ENCODE assay signal across 21 cellular contexts in genomic region chr9:69466151-69466550, GRCh38.
DNase-seq lines count a peak whose midpoint lies in the region; ATAC-seq, FAIRE-seq and TF ChIP-seq lines count a peak whose summit lies in the region.
"Had no signal": no experiment of that assay in that cellular context is flagged by ENCODE, and none has a peak within 500 bp of the region (broad histone marks: within the 10 kb centered on the region; RNA-seq: fewer than 3 reads in every experiment).

No MANE protein-coding gene starts in this region.

- no peak overlapping the region for H3K27ac Mint-ChIP-seq in T-helper 2 cell treated with Interferon-gamma antibody and Interleukin-4, amounts not matched to agents 5 μg/mL and 100 μg/mL, for 36 hours
- H3K27ac Mint-ChIP-seq: activated naive CD8-positive, alpha-beta T cell treated with anti-CD3 and anti-CD28 coated beads, Interleukin-2, amount 50 U/mL, for 24 hours; CD8-positive, alpha-beta memory T cell; naive thymus-derived CD4-positive, alpha-beta T cell had no signal

- FAIRE-seq in HepG2 (lab: Jason Lieb, UNC): no peak
- FAIRE-seq: GM18507, islet of Langerhans had no signal

- no peaks in the 10 kb centered on the region for H3K9me3 ChIP-seq in liver (ENCODE audit: control insufficient read depth in 4 of 4, low read length in 3 of 4)
- H3K9me3 ChIP-seq in HepG2 (ENCODE audit: low read length): no peaks in the 10 kb centered on the region
- H3K9me3 ChIP-seq in adipocyte (ENCODE audit: control insufficient read depth, low read length): no peaks in the 10 kb centered on the region
- H3K9me3 ChIP-seq in testis: no peaks in the 10 kb centered on the region
- H3K9me3 ChIP-seq: thoracic aorta had no signal

- DNase-seq in HepG2 (ENCODE audit: low spot score) (no peak), adipocyte (ENCODE audit: low read depth) (peak; percentile 4), islet precursor cell (peak; percentile 34), testis (peak; percentile 41)
- DNase-seq in T-helper 2 cell treated with Interferon-gamma antibody and Interleukin-4, amounts not matched to agents 5 μg/mL and 100 μg/mL, for 36 hours (ENCODE audit: low spot score): no peak
- DNase-seq in activated CD4-positive, alpha-beta T cell treated with anti-CD3 and anti-CD28 coated beads for 48 hours: no peak
- DNase-seq: activated CD4-positive, alpha-beta T cell treated with anti-CD3 and anti-CD28 coated beads, Interleukin-2, amount 50 U/mL, for 1 hour; activated CD8-positive, alpha-beta memory T cell treated with anti-CD3 and anti-CD28 coated beads, Interleukin-2, amount 50 U/mL, for 48 hours; activated effector memory CD4-positive, alpha-beta T cell treated with Interleukin-2 at 50 U/mL for 16 hours; activated naive CD8-positive, alpha-beta T cell treated with anti-CD3 and anti-CD28 coated beads, Interleukin-2, amount 50 U/mL, for 24 hours; CD8-positive, alpha-beta memory T cell; central memory CD4-positive, alpha-beta T cell; naive thymus-derived CD4-positive, alpha-beta T cell; NCI-H1105 treated with DMSO at 0.1 percent for 48 hours; NCI-H524 treated with DMSO at 0.1 percent for 48 hours had no signal

- TF ChIP-seq CTCF in liver (IDR thresholded peaks at IDR 0.05; ENCODE audit: low read depth, low read length, missing input control) (no peak), HepG2 (CRISPR knock-in tag; IDR thresholded peaks at IDR 0.05) (no peak), testis (IDR thresholded peaks at IDR 0.05) (no peak)

- H3K4me2 ChIP-seq in HepG2 (ENCODE audit: low read depth, low read length): no peak overlapping the region
- H3K4me2 ChIP-seq: hepatocyte had no signal

- no peak for TF ChIP-seq POLR2A in HepG2 (IDR thresholded peaks at IDR 0.05; ENCODE audit: insufficient read depth in 1 of 2, low read depth in 2 of 2, low read length in 2 of 2)
- no peak for TF ChIP-seq POLR2A in testis (IDR thresholded peaks at IDR 0.05)

- ATAC-seq in HepG2 (no peak), HG02610 (IDR thresholded peaks at IDR 0.05; ENCODE audit: unreplicated experiment) (no peak)
- ATAC-seq: activated naive CD8-positive, alpha-beta T cell treated with anti-CD3 and anti-CD28 coated beads, Interleukin-2, amount 50 U/mL, for 24 hours; naive thymus-derived CD4-positive, alpha-beta T cell had no signal

- CTCF ChIA-PET in HepG2 (lab: Yijun Ruan, JAX; ENCODE audit: low intra/inter-chr PET ratio, low total read pairs): no interaction called here

- H3K9ac ChIP-seq in liver (ENCODE audit: low read depth in 1 of 2, low read length in 2 of 2): no peak overlapping the region
- H3K9ac ChIP-seq in HepG2 (ENCODE audit: insufficient read depth, low read depth, low read length): no peak overlapping the region
- H3K9ac ChIP-seq in adipocyte (ENCODE audit: low read length): no peak overlapping the region

- no peak overlapping the region for H2AFZ ChIP-seq in HepG2 (ENCODE audit: low read length)
- H2AFZ ChIP-seq: hepatocyte had no signal

- no peaks in the 10 kb centered on the region for H3K27me3 Mint-ChIP-seq in T-helper 2 cell treated with Interferon-gamma antibody and Interleukin-4, amounts not matched to agents 5 μg/mL and 100 μg/mL, for 36 hours (ENCODE audit: low read depth)
- H3K27me3 Mint-ChIP-seq: activated naive CD8-positive, alpha-beta T cell treated with anti-CD3 and anti-CD28 coated beads, Interleukin-2, amount 50 U/mL, for 24 hours; naive thymus-derived CD4-positive, alpha-beta T cell had no signal

- POLR2A ChIA-PET in HepG2 (lab: Yijun Ruan, JAX): no interaction called here

- H3K9me3 Mint-ChIP-seq in T-helper 2 cell treated with Interferon-gamma antibody and Interleukin-4, amounts not matched to agents 5 μg/mL and 100 μg/mL, for 36 hours: no peaks in the 10 kb centered on the region
- H3K9me3 Mint-ChIP-seq: activated naive CD8-positive, alpha-beta T cell treated with anti-CD3 and anti-CD28 coated beads, Interleukin-2, amount 50 U/mL, for 24 hours; CD8-positive, alpha-beta memory T cell had no signal

- BruUV-seq in HepG2 (replicated peaks; lab: Mats Ljungman, UMichigan): no TSS peak

- H4K20me1 ChIP-seq in HepG2 (ENCODE audit: insufficient read depth, low read length): no peaks in the 10 kb centered on the region

- in situ Hi-C loops in HepG2 (cut with HindIII; ENCODE audit: extremely low pct_ligation_motif_present, low pct_unique_long_range_greater_than_20kb): no loop called here

- peaks cover 3% of the 10 kb centered on the region for H3K4me1 Mint-ChIP-seq in T-helper 2 cell treated with Interferon-gamma antibody and Interleukin-4, amounts not matched to agents 5 μg/mL and 100 μg/mL, for 36 hours (ENCODE audit: low read depth)
- H3K4me1 Mint-ChIP-seq: activated naive CD8-positive, alpha-beta T cell treated with anti-CD3 and anti-CD28 coated beads, Interleukin-2, amount 50 U/mL, for 24 hours; CD8-positive, alpha-beta memory T cell had no signal

- no peaks in the 10 kb centered on the region for H3K27me3 ChIP-seq in liver (ENCODE audit: control insufficient read depth in 4 of 4, insufficient read depth in 4 of 4, low read length in 3 of 4)
- peaks cover 0 to 18% of the 10 kb centered on the region in 2 experiments; a peak in 3 of 5 replicates for H3K27me3 ChIP-seq in HepG2 (ENCODE audit: control insufficient read depth in 1 of 2, insufficient read depth in 2 of 2, low read length in 2 of 2)
- no peaks in the 10 kb centered on the region for H3K27me3 ChIP-seq in adipocyte (replicated peaks; ENCODE audit: control insufficient read depth, insufficient read depth, low read length)
- no peaks in the 10 kb centered on the region for H3K27me3 ChIP-seq in testis
- H3K27me3 ChIP-seq: hepatocyte had no signal

- H3K36me3 ChIP-seq in liver (ENCODE audit: control insufficient read depth in 4 of 4, insufficient read depth in 3 of 4, low read depth in 1 of 4, low read length in 3 of 4) (peaks cover 0 to 5% (median 0%) of the 10 kb centered on the region in 4 donors), HepG2 (replicated peaks in 1 of 2; ENCODE audit: control insufficient read depth in 1 of 2, insufficient read depth in 2 of 2, low read length in 2 of 2) (no peaks in the 10 kb centered on the region), adipocyte (ENCODE audit: control insufficient read depth, insufficient read depth, low read length, severe bottlenecking) (no peaks in the 10 kb centered on the region), testis (ENCODE audit: low read depth, missing control alignments) (no peaks in the 10 kb centered on the region)
- H3K36me3 ChIP-seq: thoracic aorta had no signal

- intact Hi-C loops in HepG2 (cut with micrococcal nuclease; ENCODE audit: unreplicated experiment) (no loop called here), testis (cut with DNase I; ENCODE audit: low total_unique reads) (no loop called here)

- H3K4me1 ChIP-seq in liver (ENCODE audit: control insufficient read depth in 4 of 4, insufficient read depth in 4 of 4, low read length in 3 of 4) (peaks cover 21 to 74% (median 58%) of the 10 kb centered on the region in 4 donors), HepG2 (ENCODE audit: insufficient read depth, low read length) (peaks cover 11% of the 10 kb centered on the region), adipocyte (ENCODE audit: control insufficient read depth, insufficient read depth, low read length) (peaks cover 12% of the 10 kb centered on the region), testis (peaks cover 15% of the 10 kb centered on the region)

- H3K79me2 ChIP-seq in HepG2 (ENCODE audit: insufficient read depth, low read length): no peaks in the 10 kb centered on the region
- H3K79me2 ChIP-seq: hepatocyte had no signal

- TF ChIP-seq RAD21 in liver (IDR thresholded peaks at IDR 0.05) (no peak), HepG2 (CRISPR knock-in tag; IDR thresholded peaks at IDR 0.05) (no peak)

- peak overlapping the region; percentile 46 to 91 for H3K27ac ChIP-seq in liver (ENCODE audit: low read depth in 1 of 2, low read length in 2 of 2)
- H3K27ac ChIP-seq in HepG2 (ENCODE audit: extremely low read length, insufficient read depth, low read length): no peak overlapping the region
- peak overlapping the region; percentile 13 to 69 for H3K27ac ChIP-seq in testis
- H3K27ac ChIP-seq: hepatocyte, thoracic aorta had no signal

- no peaks in the 10 kb centered on the region for H3K36me3 Mint-ChIP-seq in T-helper 2 cell treated with Interferon-gamma antibody and Interleukin-4, amounts not matched to agents 5 μg/mL and 100 μg/mL, for 36 hours (ENCODE audit: low read depth)
- H3K36me3 Mint-ChIP-seq: CD8-positive, alpha-beta memory T cell had no signal

- H3K4me3 Mint-ChIP-seq in T-helper 2 cell treated with Interferon-gamma antibody and Interleukin-4, amounts not matched to agents 5 μg/mL and 100 μg/mL, for 36 hours: no peak overlapping the region
- H3K4me3 Mint-ChIP-seq: activated naive CD8-positive, alpha-beta T cell treated with anti-CD3 and anti-CD28 coated beads, Interleukin-2, amount 50 U/mL, for 24 hours; CD8-positive, alpha-beta memory T cell; naive thymus-derived CD4-positive, alpha-beta T cell had no signal

- WGBS in liver: 91% methylated on average over 8 of the region's 8 CpGs
- WGBS in HepG2 (ENCODE audit: low lambda C conversion rate): 50% methylated on average over 6 of the region's 8 CpGs
- WGBS in testis, 2 donors: 60 to 82% methylated on average over 7 to 8 of the region's 8 CpGs

- H3K4me3 ChIP-seq in liver (ENCODE audit: low read depth in 1 of 3, low read length in 3 of 3): no peak overlapping the region
- H3K4me3 ChIP-seq in HepG2 (replicated peaks in 1 of 3; ENCODE audit: insufficient read depth in 1 of 3, low read depth in 2 of 3, low read length in 3 of 3): no peak overlapping the region
- H3K4me3 ChIP-seq in adipocyte (ENCODE audit: low read length): no peak overlapping the region
- H3K4me3 ChIP-seq in testis: no peak overlapping the region
- H3K4me3 ChIP-seq: hepatocyte, thoracic aorta had no signal

- TF ChIP-seq EP300 in HepG2 (IDR thresholded peaks at IDR 0.05; ENCODE audit: low read depth in 2 of 2, low read length in 2 of 2): no peak
- no peak for TF ChIP-seq EP300 in HepG2 (CRISPR knock-in tag; IDR thresholded peaks at IDR 0.05; ENCODE audit: borderline replicate concordance)

TF ChIP-seq in liver, 16 proteins besides CTCF, POLR2A, EP300 and RAD21:
- no peak for TF ChIP-seq FOXA1 (IDR thresholded peaks at IDR 0.05)
- TF ChIP-seq HNF4G (IDR thresholded peaks at IDR 0.05): no peak

TF ChIP-seq in HepG2, 621 proteins besides CTCF, POLR2A, EP300 and RAD21:
- TF ChIP-seq TOPORS (CRISPR knock-in tag; IDR thresholded peaks at IDR 0.05) (no peak), ZNF790 (CRISPR knock-in tag; IDR thresholded peaks at IDR 0.05; ENCODE audit: borderline replicate concordance) (no peak), HES4 (CRISPR knock-in tag; IDR thresholded peaks at IDR 0.05; ENCODE audit: borderline replicate concordance) (no peak), JUN (CRISPR knock-in tag; IDR thresholded peaks at IDR 0.05) (no peak)
TF ChIP-seq in HepG2: peak in this region for 0.

Comparison
In these comparisons a context has a peak if more than half of its experiments do, and no peak if none do; other contexts are left out.
1. DNase-seq: peak in adipocyte (single experiment), islet precursor cell (single experiment) and testis (single experiment); none in HepG2 (single experiment), T-helper 2 cell treated with Interferon-gamma antibody and Interleukin-4, amounts not matched to agents 5 μg/mL and 100 μg/mL, for 36 hours (single experiment) and activated CD4-positive, alpha-beta T cell treated with anti-CD3 and anti-CD28 coated beads for 48 hours (single experiment).